ENCODE assay signal across 8 cellular contexts in genomic region chr16:70454221-70455034, GRCh38. TPM values are rescaled to one million over a fixed set of nuclear protein-coding genes. Genes with fewer than 3 reads are reported as not detected.
DNase-seq lines count a peak whose midpoint lies in the region; ATAC-seq, FAIRE-seq and TF ChIP-seq lines count a peak whose summit lies in the region.

Gene FCSK (plus strand): TSS chr16:70454595. CDS start chr16:70463191, 8,596 bp downstream.

- H3K27me3 ChIP-seq in endothelial cell of umbilical vein (ENCODE audit: control insufficient read depth in 2 of 2, insufficient read depth in 2 of 2, low read length in 2 of 2): no peaks in the 10 kb centered on the region

- BruUV-seq in endothelial cell of umbilical vein (replicated peaks; lab: Mats Ljungman, UMichigan): no TSS peak

- peak; percentile 33 for TF ChIP-seq POLR2A in endothelial cell of umbilical vein (IDR thresholded peaks at IDR 0.05; ENCODE audit: low read depth, low read length)

- H3K4me1 Mint-ChIP-seq in activated CD8-positive, alpha-beta memory T cell treated with anti-CD3 and anti-CD28 coated beads, Interleukin-2, amount 10 ng/mL, durations not matched to agents 7 days and 5 days: peaks cover 21% of the 10 kb centered on the region

- DNase-seq in AG10803 (ENCODE audit: low read depth) (peak; percentile 45), NCI-H82 (lab: John Stamatoyannopoulos, UW) (peak; percentile 89), endothelial cell of umbilical vein (ENCODE audit: low read depth, low spot score) (peak; percentile 86), middle frontal gyrus (ENCODE audit: extremely low spot score, low spot score) (peak; percentile 48)
- DNase-seq in activated CD8-positive, alpha-beta memory T cell treated with anti-CD3 and anti-CD28 coated beads, Interleukin-2, amount 10 ng/mL, durations not matched to agents 7 days and 5 days: peak; percentile 72
- peak; percentile 45 to 54 for DNase-seq in stimulated activated CD8-positive, alpha-beta memory T cell treated with anti-CD3 and anti-CD28 coated beads, Interleukin-2, amount 100 ng/mL, for 48 hours (ENCODE audit: low read depth in 2 of 2)

- intact Hi-C loops in endothelial cell of umbilical vein (cut with micrococcal nuclease): loop anchor here (1.0 kb wide), 4 partner anchors 15 to 73 kb away; partner anchors contain the start of gene ST3GAL2

- H3K9me3 Mint-ChIP-seq in activated CD8-positive, alpha-beta memory T cell treated with anti-CD3 and anti-CD28 coated beads, Interleukin-2, amount 10 ng/mL, durations not matched to agents 7 days and 5 days (ENCODE audit: low read depth): no peaks in the 10 kb centered on the region

- peak within 1 kb of the TSS; percentile 96 for H2AFZ ChIP-seq in endothelial cell of umbilical vein (ENCODE audit: low read depth, low read length)

- H3K4me1 ChIP-seq in endothelial cell of umbilical vein (ENCODE audit: control insufficient read depth, extremely low read depth, insufficient read depth, low read length): peaks cover 6% of the 10 kb centered on the region

- H4K20me1 ChIP-seq in endothelial cell of umbilical vein (replicated peaks; ENCODE audit: control insufficient read depth, extremely low read depth, insufficient read depth, low read length): no peaks in the 10 kb centered on the region

- no peak for TF ChIP-seq CTCF in AG10803 (conservative IDR thresholded peaks at IDR 0.05; ENCODE audit: low read length)
- TF ChIP-seq CTCF in endothelial cell of umbilical vein (IDR thresholded peaks at IDR 0.05; ENCODE audit: extremely low read depth in 1 of 2, insufficient read depth in 1 of 2, low read depth in 1 of 2, low read length in 2 of 2): no peak

- H3K27ac ChIP-seq in endothelial cell of umbilical vein (ENCODE audit: insufficient read depth, low read depth, low read length): peak within 1 kb of the TSS; percentile 100

- H3K9me1 ChIP-seq in endothelial cell of umbilical vein (replicated peaks; ENCODE audit: control insufficient read depth, extremely low read depth, insufficient read depth, low read length): no peaks in the 10 kb centered on the region

- H3K79me2 ChIP-seq in endothelial cell of umbilical vein (ENCODE audit: control insufficient read depth, insufficient read depth, low read length): no peaks in the 10 kb centered on the region

- dilution Hi-C loops in endothelial cell of umbilical vein (cut with MboI; ENCODE audit: extremely low pct_ligation_motif_present, low sequenced_read_pairs): no loop called here

- CTCF ChIA-PET in activated CD8-positive, alpha-beta memory T cell treated with anti-CD3 and anti-CD28 coated beads, Interleukin-2, amount 10 ng/mL, durations not matched to agents 7 days and 5 days (lab: Charles Lee): interaction anchor here (0.7 to 2.1 kb wide), 9 partner anchors 11 to 155 kb away, joined by 3 to 11 read pairs (median 3); partner anchors contain the start of genes DDX19B and ST3GAL2
- CTCF ChIA-PET in endothelial cell of umbilical vein (lab: Charles Lee): interaction anchor here (0.6 to 2.8 kb wide), 11 partner anchors 11 to 84 kb away, joined by 3 to 12 read pairs (median 3); no protein-coding TSS in a partner anchor

- peak within 1 kb of the TSS; percentile 99 for H3K9ac ChIP-seq in endothelial cell of umbilical vein (replicated peaks; ENCODE audit: extremely low read depth, insufficient read depth, low read length)

- H3K36me3 ChIP-seq in endothelial cell of umbilical vein (ENCODE audit: control insufficient read depth in 2 of 2, extremely low read depth in 1 of 2, insufficient read depth in 2 of 2, low read length in 2 of 2): no peaks in the 10 kb centered on the region

- H3K4me2 ChIP-seq in endothelial cell of umbilical vein (ENCODE audit: insufficient read depth, low read length): peak within 1 kb of the TSS; percentile 98

- peak within 1 kb of the TSS; percentile 81 for H3K4me3 ChIP-seq in AG10803 (ENCODE audit: low read length)
- peak within 1 kb of the TSS; percentile 72 to 95 (median 89) for H3K4me3 ChIP-seq in endothelial cell of umbilical vein (replicated peaks in 1 of 3; ENCODE audit: insufficient read depth in 1 of 3, low read depth in 1 of 3, low read length in 3 of 3)

- H3K9me3 ChIP-seq in endothelial cell of umbilical vein (replicated peaks; ENCODE audit: control insufficient read depth, insufficient read depth, low read length): no peaks in the 10 kb centered on the region

- peak within 1 kb of the TSS; percentile 87 for H3K4me3 Mint-ChIP-seq in activated CD8-positive, alpha-beta memory T cell treated with anti-CD3 and anti-CD28 coated beads, Interleukin-2, amount 10 ng/mL, durations not matched to agents 7 days and 5 days

- no peaks in the 10 kb centered on the region for H3K36me3 Mint-ChIP-seq in activated CD8-positive, alpha-beta memory T cell treated with anti-CD3 and anti-CD28 coated beads, Interleukin-2, amount 10 ng/mL, durations not matched to agents 7 days and 5 days

- POLR2A ChIA-PET in endothelial cell of umbilical vein (lab: Charles Lee): interaction anchor here (0.6 to 0.7 kb wide), 3 partner anchors 42 to 292 kb away, joined by 3 to 6 read pairs (median 3); no protein-coding TSS in a partner anchor

- peaks cover 6% of the 10 kb centered on the region for H3K27me3 Mint-ChIP-seq in activated CD8-positive, alpha-beta memory T cell treated with anti-CD3 and anti-CD28 coated beads, Interleukin-2, amount 10 ng/mL, durations not matched to agents 7 days and 5 days

- ATAC-seq in GM18907 (IDR thresholded peaks at IDR 0.05; ENCODE audit: unreplicated experiment) (peak; percentile 86), HG03135 (IDR thresholded peaks at IDR 0.05; ENCODE audit: unreplicated experiment) (peak; percentile 80)
- ATAC-seq in activated CD8-positive, alpha-beta memory T cell treated with anti-CD3 and anti-CD28 coated beads, Interleukin-2, amount 10 ng/mL, durations not matched to agents 7 days and 5 days: peak; percentile 95

- peak; percentile 85 for FAIRE-seq in endothelial cell of umbilical vein (lab: Jason Lieb, UNC)

- peak within 1 kb of the TSS; percentile 87 for H3K27ac Mint-ChIP-seq in activated CD8-positive, alpha-beta memory T cell treated with anti-CD3 and anti-CD28 coated beads, Interleukin-2, amount 10 ng/mL, durations not matched to agents 7 days and 5 days

TF ChIP-seq in endothelial cell of umbilical vein, 7 proteins besides CTCF, POLR2A, EP300 and RAD21:
- TF ChIP-seq POLR2AphosphoS5 (IDR thresholded peaks at IDR 0.05; ENCODE audit: insufficient read depth, low read depth, low read length) (peak; percentile 43), FOS (IDR thresholded peaks at IDR 0.05; ENCODE audit: borderline replicate concordance, insufficient read depth, low read length) (no peak), GATA2 (IDR thresholded peaks at IDR 0.05; ENCODE audit: insufficient read depth, insufficient read length, low read depth, low read length) (no peak)

RNA-seq across cellular contexts. Expression of gene FCSK, which starts in this region (rescaled TPM):
- total RNA-seq in activated CD8-positive, alpha-beta memory T cell treated with anti-CD3 and anti-CD28 coated beads, Interleukin-2, amount 10 ng/mL, durations not matched to agents 7 days and 5 days: 10 to 100 TPM; 17.8 to 20.9 TPM
- total RNA-seq in endothelial cell of umbilical vein: 13.2 and 18.0 TPM in 2 replicates
- polyA plus RNA-seq in endothelial cell of umbilical vein: 11.4 and 12.4 TPM in 2 replicates
- 7.2 and 8.3 TPM in 2 replicates for polyA plus RNA-seq in endothelial cell of umbilical vein (2011; cell fraction: cytosol; rRNA removed)
- 51.5 and 69.1 TPM in 2 replicates for polyA plus RNA-seq in endothelial cell of umbilical vein (2011; cell fraction: nucleus; rRNA removed)
- 5.8 and 11.4 TPM in 2 replicates for polyA plus RNA-seq in endothelial cell of umbilical vein (2012)
- polyA minus RNA-seq in endothelial cell of umbilical vein: 13.6 and 14.1 TPM in 2 replicates
- polyA minus RNA-seq in endothelial cell of umbilical vein (2011; cell fraction: cytosol; rRNA and poly(A)+ RNA removed): 8.9 TPM
- 16.7 and 17.1 TPM in 2 replicates for polyA minus RNA-seq in endothelial cell of umbilical vein (2011; cell fraction: nucleus; rRNA and poly(A)+ RNA removed)

Comparison
In these comparisons a context has a peak if more than half of its experiments do, and no peak if none do; other contexts are left out.
1. Peak in every context shown above with its lines: DNase-seq, ATAC-seq, H3K4me3 ChIP-seq and H3K27ac ChIP-seq.